In genomic region chr19:45293682-45294081, GRCh38 we compare ENCODE assay signal across 16 cellular contexts. TPM values are rescaled to one million over a fixed set of nuclear protein-coding genes. Genes with fewer than 3 reads are reported as not detected.
DNase-seq lines count a peak whose midpoint lies in the region; ATAC-seq and TF ChIP-seq lines count a peak whose summit lies in the region.
"Had no signal": no experiment of that assay in that cellular context is flagged by ENCODE, and none has a peak within 500 bp of the region (broad histone marks: within the 10 kb centered on the region; RNA-seq: fewer than 3 reads in every experiment).

No MANE protein-coding gene starts in this region.

- H3K79me2 ChIP-seq in PC-3 (ENCODE audit: low read length): no peaks in the 10 kb centered on the region

- no peaks in the 10 kb centered on the region for H3K9me3 Mint-ChIP-seq in progenitor cell of endocrine pancreas (ENCODE audit: low read depth)
- H3K9me3 Mint-ChIP-seq: activated naive CD8-positive, alpha-beta T cell treated with anti-CD3 and anti-CD28 coated beads, Interleukin-2, amount 10 ng/mL, durations not matched to agents 7 days and 5 days had no signal

- H3K27ac Mint-ChIP-seq in progenitor cell of endocrine pancreas: no peak overlapping the region
- H3K27ac Mint-ChIP-seq: activated naive CD8-positive, alpha-beta T cell treated with anti-CD3 and anti-CD28 coated beads, Interleukin-2, amount 10 ng/mL, durations not matched to agents 7 days and 5 days had no signal

- H3F3A ChIP-seq in PC-3 (ENCODE audit: low read length, unreplicated experiment): no peaks in the 10 kb centered on the region

- peaks cover 49% of the 10 kb centered on the region for H3K36me3 Mint-ChIP-seq in progenitor cell of endocrine pancreas (ENCODE audit: insufficient read depth)

- intact Hi-C loops in PC-3 (cut with micrococcal nuclease) (no loop called here), breast epithelium (cut with DNase I; ENCODE audit: low total_unique reads) (no loop called here)

- H3K4me2 ChIP-seq in PC-3 (ENCODE audit: low read length): no peak overlapping the region

- POLR2A ChIA-PET in PC-3 (lab: Charles Lee; ENCODE audit: unreplicated experiment): no interaction called here

- H3K9ac ChIP-seq in PC-3 (ENCODE audit: low read length): no peak overlapping the region

- H3K4me1 ChIP-seq in PC-3 (ENCODE audit: insufficient read depth, low read length): no peaks in the 10 kb centered on the region
- no peaks in the 10 kb centered on the region for H3K4me1 ChIP-seq in breast epithelium
- no peaks in the 10 kb centered on the region for H3K4me1 ChIP-seq in upper lobe of left lung
- H3K4me1 ChIP-seq: pancreas had no signal

- no peak for TF ChIP-seq POLR2A in breast epithelium (IDR thresholded peaks at IDR 0.05)
- no peak for TF ChIP-seq POLR2A in upper lobe of left lung (IDR thresholded peaks at IDR 0.05)

- TF ChIP-seq EP300 in upper lobe of left lung (IDR thresholded peaks at IDR 0.05): no peak

- CTCF ChIA-PET in PC-3 (lab: Charles Lee): no interaction called here

- peak; percentile 60 for DNase-seq in activated CD8-positive, alpha-beta memory T cell treated with anti-CD3 and anti-CD28 coated beads, Interleukin-2, amount 50 U/mL, for 48 hours
- no peak for DNase-seq in activated CD8-positive, alpha-beta memory T cell treated with anti-CD3 and anti-CD28 coated beads for 24 hours
- DNase-seq in PC-3 (peak; percentile 16), breast epithelium (ENCODE audit: low spot score in 2 of 2) (no peak), upper lobe of left lung (no peak), MV-4-11 (lab: John Stamatoyannopoulos, UW) (no peak), progenitor cell of endocrine pancreas (ENCODE audit: low spot score, unreplicated experiment) (no peak)
- DNase-seq in stimulated activated CD4-positive, alpha-beta T cell treated with anti-CD3 and anti-CD28 coated beads, Interleukin-15, amount 100 ng/mL, for 48 hours (ENCODE audit: low read depth in 2 of 2): peak; percentile 17 to 36
- DNase-seq: ACHN; activated naive CD8-positive, alpha-beta T cell treated with anti-CD3 and anti-CD28 coated beads, Interleukin-2, amount 10 ng/mL, durations not matched to agents 7 days and 5 days; central memory CD4-positive, alpha-beta T cell; GOT3; heart left ventricle; NCI-H526 had no signal

- no peak overlapping the region for H3K27ac ChIP-seq in PC-3 (ENCODE audit: low read length)
- peak overlapping the region; percentile 77 to 81 for H3K27ac ChIP-seq in breast epithelium
- H3K27ac ChIP-seq in upper lobe of left lung: no peak overlapping the region

- ATAC-seq in PC-3: no peak
- ATAC-seq in upper lobe of left lung (ENCODE audit: low FRiP score in 2 of 2): no peak
- ATAC-seq: SK-N-SH treated with all-trans-retinoic acid at 6 μM for 48 hours had no signal

- no peak overlapping the region for H3K4me3 Mint-ChIP-seq in progenitor cell of endocrine pancreas (ENCODE audit: low read depth)
- H3K4me3 Mint-ChIP-seq: activated naive CD8-positive, alpha-beta T cell treated with anti-CD3 and anti-CD28 coated beads, Interleukin-2, amount 10 ng/mL, durations not matched to agents 7 days and 5 days had no signal

- no peaks in the 10 kb centered on the region for H4K20me1 ChIP-seq in PC-3 (ENCODE audit: low read length)

- H3K9me3 ChIP-seq in PC-3 (ENCODE audit: low read length) (no peaks in the 10 kb centered on the region), breast epithelium (peaks cover 0 to 9% of the 10 kb centered on the region in 2 donors), upper lobe of left lung (no peaks in the 10 kb centered on the region)
- H3K9me3 ChIP-seq: pancreas had no signal

- no peak overlapping the region for H2AFZ ChIP-seq in PC-3 (ENCODE audit: low read length)

- H3K36me3 ChIP-seq in PC-3 (ENCODE audit: low read depth, low read length): no peaks in the 10 kb centered on the region
- no peaks in the 10 kb centered on the region for H3K36me3 ChIP-seq in breast epithelium
- peaks cover 0 to 68% (median 31%) of the 10 kb centered on the region in 4 donors for H3K36me3 ChIP-seq in upper lobe of left lung
- H3K36me3 ChIP-seq: pancreas had no signal

- H3K4me1 Mint-ChIP-seq in progenitor cell of endocrine pancreas (ENCODE audit: low read depth): no peaks in the 10 kb centered on the region
- H3K4me1 Mint-ChIP-seq: activated naive CD8-positive, alpha-beta T cell treated with anti-CD3 and anti-CD28 coated beads, Interleukin-2, amount 10 ng/mL, durations not matched to agents 7 days and 5 days had no signal

- no TSS peak for BruUV-seq in PC-3 (replicated peaks; lab: Mats Ljungman, UMichigan)

- WGBS in upper lobe of left lung, 2 donors: 93 to 96% methylated on average over 4 of the region's 4 CpGs

- no peak for TF ChIP-seq CTCF in PC-3 (conservative IDR thresholded peaks at IDR 0.05; ENCODE audit: low read depth, low read length)
- TF ChIP-seq CTCF in breast epithelium (IDR thresholded peaks at IDR 0.05): no peak
- TF ChIP-seq CTCF in upper lobe of left lung (IDR thresholded peaks at IDR 0.05): no peak
- TF ChIP-seq CTCF in progenitor cell of endocrine pancreas (IDR thresholded peaks at IDR 0.05; ENCODE audit: unreplicated experiment): no peak

- no peak overlapping the region for H3K4me3 ChIP-seq in PC-3 (ENCODE audit: low read length)
- H3K4me3 ChIP-seq in breast epithelium: no peak overlapping the region
- no peak overlapping the region for H3K4me3 ChIP-seq in upper lobe of left lung
- H3K4me3 ChIP-seq: heart left ventricle, pancreas had no signal

- H3K27me3 Mint-ChIP-seq in progenitor cell of endocrine pancreas: no peaks in the 10 kb centered on the region
- H3K27me3 Mint-ChIP-seq: activated naive CD8-positive, alpha-beta T cell treated with anti-CD3 and anti-CD28 coated beads, Interleukin-2, amount 10 ng/mL, durations not matched to agents 7 days and 5 days had no signal

- H3K27me3 ChIP-seq in PC-3 (ENCODE audit: low read length): no peaks in the 10 kb centered on the region
- no peaks in the 10 kb centered on the region for H3K27me3 ChIP-seq in breast epithelium
- no peaks in the 10 kb centered on the region for H3K27me3 ChIP-seq in upper lobe of left lung
- H3K27me3 ChIP-seq: heart left ventricle, pancreas had no signal

- H3K9me2 ChIP-seq in PC-3 (replicated peaks; ENCODE audit: low read length): no peaks in the 10 kb centered on the region

RNA-seq across cellular contexts. Expression of gene CKM, which starts 29.0 kb away (rescaled TPM):
- total RNA-seq in PC-3 (2014; rRNA removed): not detected in 2 replicates
- not detected for total RNA-seq in breast epithelium
- not detected for total RNA-seq in upper lobe of left lung
- not detected in 2 replicates for total RNA-seq in progenitor cell of endocrine pancreas
- total RNA-seq: activated naive CD8-positive, alpha-beta T cell treated with anti-CD3 and anti-CD28 coated beads, Interleukin-2, amount 10 ng/mL, durations not matched to agents 7 days and 5 days had no signal

RNA-seq across cellular contexts. Expression of gene MARK4, which starts 42.6 kb away (rescaled TPM):
- total RNA-seq in PC-3 (2014; rRNA removed) (12.1 and 21.8 TPM in 2 replicates), breast epithelium (10 to 100 TPM; 11.0 to 20.0 (median 19.2) TPM), upper lobe of left lung (10 to 100 TPM; 14.6 to 59.3 (median 35.6) TPM), progenitor cell of endocrine pancreas (57.5 and 60.4 TPM in 2 replicates)

RNA-seq across cellular contexts. Expression of gene KLC3, which starts 46.9 kb away (rescaled TPM):
- total RNA-seq in PC-3 (2014; rRNA removed) (23.4 and 27.5 TPM in 2 replicates), breast epithelium (10 to 100 TPM in 1 of 3 donors, 1 to 10 TPM in 1, not detected in 1; 5.6 to 13.5 TPM), upper lobe of left lung (1 to 10 TPM; 2.4 to 9.5 (median 3.9) TPM), progenitor cell of endocrine pancreas (1.1 and 1.6 TPM in 2 replicates)
- total RNA-seq: activated naive CD8-positive, alpha-beta T cell treated with anti-CD3 and anti-CD28 coated beads, Interleukin-2, amount 10 ng/mL, durations not matched to agents 7 days and 5 days had no signal

RNA-seq across cellular contexts. Expression of gene EXOC3L2, which starts 48.5 kb away (rescaled TPM):
- total RNA-seq in PC-3 (2014; rRNA removed) (not detected in 2 replicates), breast epithelium (1 to 10 TPM in 1 of 3 donors, under 1 TPM in 2; 0.44 to 2.3 (median 0.64) TPM), upper lobe of left lung (1 to 10 TPM; 1.1 to 10.0 (median 2.7) TPM), progenitor cell of endocrine pancreas (not detected in 2 replicates)
- total RNA-seq: activated naive CD8-positive, alpha-beta T cell treated with anti-CD3 and anti-CD28 coated beads, Interleukin-2, amount 10 ng/mL, durations not matched to agents 7 days and 5 days had no signal

Comparison
In these comparisons a context has a peak if more than half of its experiments do, and no peak if none do; other contexts are left out.
1. DNase-seq: peak in activated CD8-positive, alpha-beta memory T cell treated with anti-CD3 and anti-CD28 coated beads, Interleukin-2, amount 50 U/mL, for 48 hours (single experiment), PC-3 (single experiment) and stimulated activated CD4-positive, alpha-beta T cell treated with anti-CD3 and anti-CD28 coated beads, Interleukin-15, amount 100 ng/mL, for 48 hours (2 of 2); none in activated CD8-positive, alpha-beta memory T cell treated with anti-CD3 and anti-CD28 coated beads for 24 hours (single experiment), breast epithelium (0 of 2), upper lobe of left lung (0 of 2), MV-4-11 (single experiment) and progenitor cell of endocrine pancreas (single experiment).
2. H3K27ac ChIP-seq: peak in breast epithelium (2 of 2); none in PC-3 (single experiment) and upper lobe of left lung (0 of 4).